In the genomic region with DNA sequence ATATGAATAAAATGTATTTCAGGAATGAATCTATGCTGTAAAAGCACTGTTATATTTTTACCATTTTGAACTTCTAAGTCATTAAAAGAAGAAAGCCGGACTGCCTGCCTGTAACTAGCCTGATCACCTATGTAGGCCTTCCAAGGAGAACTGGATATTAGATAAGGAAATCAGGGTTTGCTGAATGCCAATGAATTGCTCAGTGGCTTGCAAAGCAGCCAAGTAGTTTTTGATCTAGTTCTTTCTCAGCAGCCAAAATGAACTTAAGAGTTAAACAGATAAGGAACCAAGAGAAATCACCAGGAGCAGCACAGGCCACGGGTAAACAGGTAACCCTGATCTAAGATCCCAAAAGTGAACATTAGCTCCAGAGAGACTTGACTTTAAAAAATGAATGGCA, we compare ENCODE assay signal across 1 cellular context.
TF ChIP-seq lines count a peak whose summit lies in the region.

No MANE protein-coding gene starts in this region.

TF ChIP-seq in A549, 52 proteins besides CTCF, POLR2A, EP300 and RAD21 (continued from another document):
- TF ChIP-seq, protein P1, sequence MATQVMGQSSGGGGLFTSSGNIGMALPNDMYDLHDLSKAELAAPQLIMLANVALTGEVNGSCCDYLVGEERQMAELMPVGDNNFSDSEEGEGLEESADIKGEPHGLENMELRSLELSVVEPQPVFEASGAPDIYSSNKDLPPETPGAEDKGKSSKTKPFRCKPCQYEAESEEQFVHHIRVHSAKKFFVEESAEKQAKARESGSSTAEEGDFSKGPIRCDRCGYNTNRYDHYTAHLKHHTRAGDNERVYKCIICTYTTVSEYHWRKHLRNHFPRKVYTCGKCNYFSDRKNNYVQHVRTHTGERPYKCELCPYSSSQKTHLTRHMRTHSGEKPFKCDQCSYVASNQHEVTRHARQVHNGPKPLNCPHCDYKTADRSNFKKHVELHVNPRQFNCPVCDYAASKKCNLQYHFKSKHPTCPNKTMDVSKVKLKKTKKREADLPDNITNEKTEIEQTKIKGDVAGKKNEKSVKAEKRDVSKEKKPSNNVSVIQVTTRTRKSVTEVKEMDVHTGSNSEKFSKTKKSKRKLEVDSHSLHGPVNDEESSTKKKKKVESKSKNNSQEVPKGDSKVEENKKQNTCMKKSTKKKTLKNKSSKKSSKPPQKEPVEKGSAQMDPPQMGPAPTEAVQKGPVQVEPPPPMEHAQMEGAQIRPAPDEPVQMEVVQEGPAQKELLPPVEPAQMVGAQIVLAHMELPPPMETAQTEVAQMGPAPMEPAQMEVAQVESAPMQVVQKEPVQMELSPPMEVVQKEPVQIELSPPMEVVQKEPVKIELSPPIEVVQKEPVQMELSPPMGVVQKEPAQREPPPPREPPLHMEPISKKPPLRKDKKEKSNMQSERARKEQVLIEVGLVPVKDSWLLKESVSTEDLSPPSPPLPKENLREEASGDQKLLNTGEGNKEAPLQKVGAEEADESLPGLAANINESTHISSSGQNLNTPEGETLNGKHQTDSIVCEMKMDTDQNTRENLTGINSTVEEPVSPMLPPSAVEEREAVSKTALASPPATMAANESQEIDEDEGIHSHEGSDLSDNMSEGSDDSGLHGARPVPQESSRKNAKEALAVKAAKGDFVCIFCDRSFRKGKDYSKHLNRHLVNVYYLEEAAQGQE (IDR thresholded peaks at IDR 0.05) = no peak
- TF ChIP-seq HOXA7 (CRISPR knock-in tag; IDR thresholded peaks at IDR 0.05) (no peak), CBX8 (IDR thresholded peaks at IDR 0.05) (no peak), CEBPB (IDR thresholded peaks at IDR 0.05) (no peak), CBX2 (IDR thresholded peaks at IDR 0.05; ENCODE audit: borderline replicate concordance, low read depth) (no peak), FOSL2 (IDR thresholded peaks at IDR 0.05) (no peak), FOSL2 (CRISPR knock-in tag; IDR thresholded peaks at IDR 0.05) (no peak), HOXB5 (CRISPR knock-in tag; IDR thresholded peaks at IDR 0.05) (no peak), TP53 (CRISPR knock-in tag; IDR thresholded peaks at IDR 0.05) (no peak), EHF (CRISPR knock-in tag; IDR thresholded peaks at IDR 0.05) (no peak)
- TF ChIP-seq, protein P2, sequence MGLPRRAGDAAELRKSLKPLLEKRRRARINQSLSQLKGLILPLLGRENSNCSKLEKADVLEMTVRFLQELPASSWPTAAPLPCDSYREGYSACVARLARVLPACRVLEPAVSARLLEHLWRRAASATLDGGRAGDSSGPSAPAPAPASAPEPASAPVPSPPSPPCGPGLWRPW (IDR thresholded peaks at IDR 0.05) = no peak
- TF ChIP-seq, protein P3, sequence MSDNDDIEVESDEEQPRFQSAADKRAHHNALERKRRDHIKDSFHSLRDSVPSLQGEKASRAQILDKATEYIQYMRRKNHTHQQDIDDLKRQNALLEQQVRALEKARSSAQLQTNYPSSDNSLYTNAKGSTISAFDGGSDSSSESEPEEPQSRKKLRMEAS (IDR thresholded peaks at IDR 0.05) = no peak
- TF ChIP-seq, protein P4, sequence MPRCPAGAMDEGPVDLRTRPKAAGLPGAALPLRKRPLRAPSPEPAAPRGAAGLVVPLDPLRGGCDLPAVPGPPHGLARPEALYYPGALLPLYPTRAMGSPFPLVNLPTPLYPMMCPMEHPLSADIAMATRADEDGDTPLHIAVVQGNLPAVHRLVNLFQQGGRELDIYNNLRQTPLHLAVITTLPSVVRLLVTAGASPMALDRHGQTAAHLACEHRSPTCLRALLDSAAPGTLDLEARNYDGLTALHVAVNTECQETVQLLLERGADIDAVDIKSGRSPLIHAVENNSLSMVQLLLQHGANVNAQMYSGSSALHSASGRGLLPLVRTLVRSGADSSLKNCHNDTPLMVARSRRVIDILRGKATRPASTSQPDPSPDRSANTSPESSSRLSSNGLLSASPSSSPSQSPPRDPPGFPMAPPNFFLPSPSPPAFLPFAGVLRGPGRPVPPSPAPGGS (IDR thresholded peaks at IDR 0.05) = no peak
